In the genomic region with DNA sequence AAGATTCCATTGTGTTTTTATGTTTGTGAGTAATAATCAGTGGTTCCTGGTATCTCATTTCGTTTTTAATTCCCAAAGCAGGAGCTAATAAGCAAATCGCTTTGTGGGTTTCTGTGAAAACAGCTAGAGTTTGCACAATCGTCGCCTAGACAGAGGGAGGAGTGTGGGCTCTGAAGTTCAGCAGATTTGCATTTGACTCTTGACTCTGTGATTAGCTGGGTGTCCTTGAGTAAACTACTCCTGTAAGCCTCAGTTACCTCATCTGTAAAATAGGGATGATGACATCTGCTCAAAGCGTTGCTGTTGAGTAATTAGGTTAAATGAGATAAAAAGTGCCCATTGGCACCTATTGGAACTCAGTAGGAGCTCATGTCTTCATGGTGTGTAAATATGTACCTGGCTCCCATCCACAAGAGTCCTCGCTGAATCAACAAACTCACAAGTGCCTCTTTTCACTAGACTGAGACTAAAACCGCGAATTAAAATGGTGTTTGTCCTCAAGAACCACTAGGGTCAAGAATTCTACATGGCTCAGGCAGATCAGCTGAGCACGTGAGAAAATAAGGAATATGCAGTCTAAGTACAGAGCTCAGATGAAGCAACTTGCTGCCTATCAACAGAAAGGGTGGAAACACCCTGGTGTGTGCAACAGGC, we compare ENCODE assay signal across 21 cellular contexts.
DNase-seq lines count a peak whose midpoint lies in the region; ATAC-seq and TF ChIP-seq lines count a peak whose summit lies in the region.
"Had no signal": no experiment of that assay in that cellular context is flagged by ENCODE, and none has a peak within 500 bp of the region (broad histone marks: within the 10 kb centered on the region; RNA-seq: fewer than 3 reads in every experiment).

No MANE protein-coding gene starts in this region.

- no peaks in the 10 kb centered on the region for H3K4me1 ChIP-seq in lung (ENCODE audit: control insufficient read depth in 2 of 2, insufficient read depth in 2 of 2, low read length in 2 of 2)
- H3K4me1 ChIP-seq: HAP-1, tibial nerve had no signal

- no peaks in the 10 kb centered on the region for H3K27me3 ChIP-seq in lung (ENCODE audit: control insufficient read depth, insufficient read depth)
- H3K27me3 ChIP-seq: tibial nerve had no signal

- intact Hi-C loops in left colon (cut with DNase I, micrococcal nuclease), result no loop called here

- no peak for TF ChIP-seq CTCF in lung (IDR thresholded peaks at IDR 0.05; ENCODE audit: control extremely low read depth, extremely low read depth)

- DNase-seq in DMS79 treated with DMSO at 0.1 percent for 48 hours (lab: John Stamatoyannopoulos, UW) (peak; percentile 87), NCI-H146 treated with DMSO at 0.1 percent for 48 hours (lab: John Stamatoyannopoulos, UW; ENCODE audit: unreplicated experiment) (peak; percentile 43), NCI-H748 (lab: John Stamatoyannopoulos, UW; ENCODE audit: unreplicated experiment) (peak; percentile 89), lung (ENCODE audit: low spot score) (peak; percentile 53), left colon (no peak)
- DNase-seq in stimulated activated CD4-positive, alpha-beta T cell treated with anti-CD3 and anti-CD28 coated beads, Interleukin-2, amount 100 ng/mL, for 48 hours, result no peak
- DNase-seq: activated CD4-positive, alpha-beta T cell treated with anti-CD3 and anti-CD28 coated beads, Interleukin-2, amount 10 ng/mL, durations not matched to agents 24 days and 14 days; CD8-positive, alpha-beta T cell; effector CD8-positive, alpha-beta T cell; EL; foreskin melanocyte; hypothalamus; islet precursor cell; NCI-H2227 treated with DMSO at 0.1 percent for 48 hours; stimulated activated CD4-positive, alpha-beta T cell treated with anti-CD3 and anti-CD28 coated beads, Interleukin-4, amount 100 ng/mL, for 1 hour; T-cell had no signal

- no peaks in the 10 kb centered on the region for H3K36me3 ChIP-seq in lung (ENCODE audit: control insufficient read depth in 2 of 2, insufficient read depth in 2 of 2, low read length in 2 of 2)
- H3K36me3 ChIP-seq: HAP-1, tibial nerve had no signal

- ATAC-seq in lung (ENCODE audit: insufficient read depth, low FRiP score) (peak; percentile 58), GM18873 (IDR thresholded peaks at IDR 0.05; ENCODE audit: low FRiP score, unreplicated experiment) (no peak), left colon (no peak)
- ATAC-seq: CD8-positive, alpha-beta T cell; Right ventricle myocardium inferior; T-cell had no signal

- no peak overlapping the region for H3K27ac ChIP-seq in lung (ENCODE audit: low read depth in 1 of 2, low read length in 1 of 2)
- H3K27ac ChIP-seq: tibial nerve had no signal

- peaks cover 0 to 2% of the 10 kb centered on the region in 2 donors for H3K9me3 ChIP-seq in lung (ENCODE audit: control insufficient read depth in 2 of 2, insufficient read depth in 1 of 2, low read length in 1 of 2)
- H3K9me3 ChIP-seq: HAP-1, tibial nerve had no signal

- H3K4me3 ChIP-seq in lung, result no peak overlapping the region
- H3K4me3 ChIP-seq: HAP-1, smooth muscle cell, tibial nerve had no signal

- WGBS in lung, 2 donors, result 64 to 84% methylated on average over 9 of the region's 9 CpGs

Comparison
In these comparisons a context has a peak if more than half of its experiments do, and no peak if none do; other contexts are left out.
1. DNase-seq: peak in DMS79 treated with DMSO at 0.1 percent for 48 hours (single experiment), NCI-H146 treated with DMSO at 0.1 percent for 48 hours (single experiment), NCI-H748 (single experiment) and lung (single experiment); none in stimulated activated CD4-positive, alpha-beta T cell treated with anti-CD3 and anti-CD28 coated beads, Interleukin-2, amount 100 ng/mL, for 48 hours (0 of 2) and left colon (0 of 2).